In genomic region chr2:43343573-43344304, GRCh38 we compare ENCODE assay signal across 14 cellular contexts.
DNase-seq lines count a peak whose midpoint lies in the region; ATAC-seq and TF ChIP-seq lines count a peak whose summit lies in the region.
"Had no signal": no experiment of that assay in that cellular context is flagged by ENCODE, and none has a peak within 500 bp of the region (broad histone marks: within the 10 kb centered on the region; RNA-seq: fewer than 3 reads in every experiment).

No MANE protein-coding gene starts in this region.

- no peak overlapping the region for H3K4me3 Mint-ChIP-seq in T-cell

- H3K36me3 ChIP-seq in adrenal gland (replicated peaks in 1 of 2) = no peaks in the 10 kb centered on the region
- no peaks in the 10 kb centered on the region for H3K36me3 ChIP-seq in cardiac muscle cell
- H3K36me3 ChIP-seq in prostate gland = no peaks in the 10 kb centered on the region

- H3K27ac Mint-ChIP-seq in T-cell = peak overlapping the region in 1 of 2 donors; percentile 20

- peaks cover 0 to 6% (median 2%) of the 10 kb centered on the region in 3 donors for H3K4me1 Mint-ChIP-seq in T-cell

- POLR2A ChIA-PET in T-cell (lab: Charles Lee) = no interaction called here

- 30 to 37% (median 33%) methylated on average over 5 of the region's 5 CpGs for WGBS in adrenal gland, 4 donors
- 27% methylated on average over 5 of the region's 5 CpGs for WGBS in prostate gland

- no peak for ATAC-seq in HG03442 (IDR thresholded peaks at IDR 0.05; ENCODE audit: unreplicated experiment)
- ATAC-seq in T-cell (replicated peaks in 1 of 4) = no peak
- ATAC-seq: activated CD4-positive, CD25-positive, alpha-beta regulatory T cell treated with anti-CD3 and anti-CD28 coated beads, Interleukin-2, amount 50 U/mL, for 24 hours; HCT116 had no signal

- H3K4me3 ChIP-seq in adrenal gland = no peak overlapping the region
- no peak overlapping the region for H3K4me3 ChIP-seq in cardiac muscle cell
- H3K4me3 ChIP-seq in prostate gland = no peak overlapping the region

- H3K9me3 ChIP-seq in adrenal gland (replicated peaks in 1 of 3) (no peaks in the 10 kb centered on the region), cardiac muscle cell (ENCODE audit: low read depth) (no peaks in the 10 kb centered on the region), prostate gland (no peaks in the 10 kb centered on the region)

- H3K27me3 Mint-ChIP-seq in T-cell = no peaks in the 10 kb centered on the region

- H3K4me1 ChIP-seq in adrenal gland (replicated peaks in 1 of 2) (peaks cover 43 to 66% of the 10 kb centered on the region in 2 donors), cardiac muscle cell (ENCODE audit: low read depth) (peaks cover 80% of the 10 kb centered on the region), prostate gland (replicated peaks) (peaks cover 7% of the 10 kb centered on the region)

- peaks cover 57% of the 10 kb centered on the region for H3K36me3 Mint-ChIP-seq in T-cell

- peak overlapping the region in 3 of 5 donors; percentile 70 to 84 (median 74) for H3K27ac ChIP-seq in adrenal gland
- H3K27ac ChIP-seq in cardiac muscle cell = peak overlapping the region; percentile 85
- peak overlapping the region; percentile 50 to 51 for H3K27ac ChIP-seq in prostate gland

- H3K9me3 Mint-ChIP-seq in T-cell = no peaks in the 10 kb centered on the region

- CTCF ChIA-PET in T-cell (lab: Charles Lee) = no interaction called here

- no peaks in the 10 kb centered on the region for H3K27me3 ChIP-seq in adrenal gland
- H3K27me3 ChIP-seq in cardiac muscle cell = no peaks in the 10 kb centered on the region
- H3K27me3 ChIP-seq in prostate gland (replicated peaks; ENCODE audit: insufficient read depth) = no peaks in the 10 kb centered on the region

- TF ChIP-seq POLR2A in adrenal gland (IDR thresholded peaks at IDR 0.05) (no peak), prostate gland (IDR thresholded peaks at IDR 0.05) (no peak)

- TF ChIP-seq CTCF in adrenal gland (IDR thresholded peaks at IDR 0.05) (no peak), cardiac muscle cell (IDR thresholded peaks at IDR 0.05; ENCODE audit: low read depth, low read length) (no peak), prostate gland (IDR thresholded peaks at IDR 0.05) (no peak)

- intact Hi-C loops in adrenal gland (cut with DNase I) = no loop called here
- intact Hi-C loops in prostate gland (cut with DNase I) = no loop called here

- peak; percentile 50 for DNase-seq in Ammon's horn (ENCODE audit: low spot score)
- peak; percentile 75 to 93 (median 86) for DNase-seq in adrenal gland
- DNase-seq in cardiac muscle cell (ENCODE audit: low read depth in 1 of 2, low spot score in 1 of 2) = peak; percentile 41 to 93
- DNase-seq in prostate gland (ENCODE audit: low spot score) = peak; percentile 66
- no peak for DNase-seq in SK-N-DZ (ENCODE audit: low spot score)
- no peak for DNase-seq in T-cell
- no peak for DNase-seq in activated CD4-positive, CD25-positive, alpha-beta regulatory T cell treated with anti-CD3 and anti-CD28 coated beads, Interleukin-2, amount 50 U/mL, for 72 hours
- DNase-seq: DND-41; effector CD4-positive, alpha-beta T cell; NCI-H1436 treated with DMSO at 0.1 percent for 48 hours; stimulated activated CD4-positive, alpha-beta T cell treated with anti-CD3 and anti-CD28 coated beads, Interleukin-2, amount 100 ng/mL, for 48 hours had no signal

Comparison
In these comparisons a context has a peak if more than half of its experiments do, and no peak if none do; other contexts are left out.
1. DNase-seq: peak in Ammon's horn (single experiment), adrenal gland (7 of 7), cardiac muscle cell (2 of 2) and prostate gland (single experiment); none in SK-N-DZ (single experiment), T-cell (0 of 34) and activated CD4-positive, CD25-positive, alpha-beta regulatory T cell treated with anti-CD3 and anti-CD28 coated beads, Interleukin-2, amount 50 U/mL, for 72 hours (single experiment).
2. Peak in every context shown above with its lines, with median percentiles within 50 percentile points of each other: H3K27ac ChIP-seq.